Comparison of ENCODE assay signal across 8 cellular contexts in the genomic region with DNA sequence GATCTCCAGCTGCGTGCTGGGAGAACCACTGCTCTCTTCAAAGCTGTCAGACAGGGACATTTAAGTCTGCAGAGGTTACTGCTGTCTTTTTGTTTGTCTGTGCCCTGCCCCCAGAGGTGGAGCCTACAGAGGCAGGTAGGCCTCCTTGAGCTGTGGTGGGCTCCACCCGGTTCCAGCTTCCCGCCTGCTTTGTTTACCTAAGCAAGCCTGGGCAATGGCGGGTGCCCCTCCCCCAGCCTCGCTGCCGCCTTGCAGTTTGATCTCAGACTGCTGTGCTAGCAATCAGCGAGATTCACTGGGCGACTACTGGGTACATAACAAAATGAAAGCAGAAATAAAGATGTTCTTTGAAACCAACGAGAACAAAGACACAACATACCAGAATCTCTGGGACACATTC.
DNase-seq lines count a peak whose midpoint lies in the region; ATAC-seq, FAIRE-seq and TF ChIP-seq lines count a peak whose summit lies in the region.
"Not testable (repeated sequence)": the region's sequence is repeated elsewhere in the genome, so short reads cannot be mapped to it uniquely, and the experiment has no call there.

No MANE protein-coding gene starts in this region.

- in situ Hi-C loops in HepG2 (cut with HindIII; ENCODE audit: extremely low pct_ligation_motif_present, low pct_unique_long_range_greater_than_20kb), result not testable (repeated sequence)

- not testable (repeated sequence) for TF ChIP-seq POLR2A in HepG2 (IDR thresholded peaks at IDR 0.05; ENCODE audit: insufficient read depth in 1 of 2, low read depth in 2 of 2, low read length in 2 of 2); prostate gland (IDR thresholded peaks at IDR 0.05)

- not testable (repeated sequence) for FAIRE-seq in HepG2 (lab: Jason Lieb, UNC)

- not testable (repeated sequence) for H3K4me3 ChIP-seq in endodermal cell (ENCODE audit: low read length); HepG2 (replicated peaks in 1 of 3; ENCODE audit: insufficient read depth in 1 of 3, low read depth in 2 of 3, low read length in 3 of 3); prostate gland

- not testable (repeated sequence) for H3K36me3 ChIP-seq in endodermal cell (ENCODE audit: control insufficient read depth, insufficient read depth, low read length); HepG2 (replicated peaks in 1 of 2; ENCODE audit: control insufficient read depth in 1 of 2, insufficient read depth in 2 of 2, low read length in 2 of 2); prostate gland

- DNase-seq in DMS153 (lab: John Stamatoyannopoulos, UW) (peak; percentile 24), HT-29 (ENCODE audit: low spot score) (peak; percentile 38), NCI-H510A (lab: John Stamatoyannopoulos, UW) (peak; percentile 33), NCI-H748 treated with DMSO at 0.1 percent for 48 hours (lab: John Stamatoyannopoulos, UW) (peak; percentile 24), WTC11 (ENCODE audit: low spot score) (peak; percentile 62), endodermal cell (peak; percentile 75), HepG2 (ENCODE audit: low spot score) (peak; percentile 7), prostate gland (ENCODE audit: low spot score) (peak; percentile 26)

- H3K27me3 Mint-ChIP-seq in WTC11 (ENCODE audit: low read depth); endodermal cell (ENCODE audit: insufficient read depth): not testable (repeated sequence)

- BruUV-seq in HepG2 (replicated peaks; lab: Mats Ljungman, UMichigan), result not testable (repeated sequence)

- TF ChIP-seq RAD21 in HepG2 (CRISPR knock-in tag; IDR thresholded peaks at IDR 0.05), result not testable (repeated sequence)

- intact Hi-C loops in HepG2 (cut with micrococcal nuclease; ENCODE audit: unreplicated experiment); prostate gland (cut with DNase I): not testable (repeated sequence)

- peaks cover 11% of the 10 kb centered on the region for H3K4me1 Mint-ChIP-seq in WTC11
- not testable (repeated sequence) for H3K4me1 Mint-ChIP-seq in endodermal cell

- not testable (repeated sequence) for H2AFZ ChIP-seq in HepG2 (ENCODE audit: low read length)

- H3K9me3 Mint-ChIP-seq in WTC11 (peaks cover 27% of the 10 kb centered on the region), endodermal cell (peaks cover 32% of the 10 kb centered on the region)

- not testable (repeated sequence) for H3K9ac ChIP-seq in endodermal cell (ENCODE audit: extremely low read depth, low read length, poor library complexity, severe bottlenecking); HepG2 (ENCODE audit: insufficient read depth, low read depth, low read length)

- not testable (repeated sequence) for H3K4me1 ChIP-seq in endodermal cell (ENCODE audit: control insufficient read depth, insufficient read depth, low read length); HepG2 (ENCODE audit: insufficient read depth, low read length); prostate gland (replicated peaks)

- H3K36me3 Mint-ChIP-seq in WTC11, result peaks cover 19% of the 10 kb centered on the region
- H3K36me3 Mint-ChIP-seq in endodermal cell (ENCODE audit: low read depth), result not testable (repeated sequence)

- TF ChIP-seq EP300 in HepG2 (IDR thresholded peaks at IDR 0.05; ENCODE audit: low read depth in 2 of 2, low read length in 2 of 2); HepG2 (CRISPR knock-in tag; IDR thresholded peaks at IDR 0.05; ENCODE audit: borderline replicate concordance): not testable (repeated sequence)

- not testable (repeated sequence) for H3K27me3 ChIP-seq in endodermal cell (ENCODE audit: control insufficient read depth, insufficient read depth, low read length, poor library complexity, severe bottlenecking); HepG2 (ENCODE audit: control insufficient read depth in 1 of 2, insufficient read depth in 2 of 2, low read length in 2 of 2); prostate gland (replicated peaks; ENCODE audit: insufficient read depth)

- CTCF ChIA-PET in WTC11 (lab: Charles Lee); HepG2 (lab: Yijun Ruan, JAX; ENCODE audit: low intra/inter-chr PET ratio, low total read pairs): not testable (repeated sequence)

- not testable (repeated sequence) for H3K9me3 ChIP-seq in endodermal cell (ENCODE audit: control insufficient read depth, low read length); HepG2 (ENCODE audit: low read length); prostate gland

- H3K4me3 Mint-ChIP-seq in WTC11 (peak overlapping the region; percentile 55), endodermal cell (peak overlapping the region; percentile 32)

- ATAC-seq in WTC11, HepG2: not testable (repeated sequence)

- not testable (repeated sequence) for H4K20me1 ChIP-seq in HepG2 (ENCODE audit: insufficient read depth, low read length)

- not testable (repeated sequence) for H3K27ac ChIP-seq in endodermal cell (ENCODE audit: low read depth, low read length); HepG2 (ENCODE audit: extremely low read length, insufficient read depth, low read length); prostate gland

- WGBS in endodermal cell (ENCODE audit: insufficient coverage in 1 of 2, insufficient read length in 1 of 2), 2 experiments, result 75% methylated on average over 7 of the region's 9 CpGs; no CpG with 5 or more reads in 1 of the 2 experiments
- WGBS in HepG2 (ENCODE audit: low lambda C conversion rate), result 1% methylated on average over 8 of the region's 9 CpGs
- WGBS in prostate gland, result 31% methylated on average over 9 of the region's 9 CpGs

- H3K27ac Mint-ChIP-seq in WTC11, result peak overlapping the region; percentile 88
- H3K27ac Mint-ChIP-seq in endodermal cell, result peak overlapping the region; percentile 75

- H3K4me2 ChIP-seq in HepG2 (ENCODE audit: low read depth, low read length), result peak overlapping the region; percentile 36; the same call in 1 of the 2 replicates

- POLR2A ChIA-PET in WTC11 (lab: Charles Lee); HepG2 (lab: Yijun Ruan, JAX): not testable (repeated sequence)

- H3K79me2 ChIP-seq in HepG2 (ENCODE audit: insufficient read depth, low read length), result not testable (repeated sequence)

- TF ChIP-seq CTCF in WTC11 (IDR thresholded peaks at IDR 0.05); endodermal cell (conservative IDR thresholded peaks at IDR 0.05); HepG2 (CRISPR knock-in tag; IDR thresholded peaks at IDR 0.05); prostate gland (IDR thresholded peaks at IDR 0.05): not testable (repeated sequence)

TF ChIP-seq in WTC11, 78 proteins besides CTCF, POLR2A, EP300 and RAD21 (continues in another document):
- TF ChIP-seq FOXP1 (CRISPR knock-in tag; IDR thresholded peaks at IDR 0.05; ENCODE audit: borderline replicate concordance) (0 out of 2 replicates have a peak, but pooled peaks have one; percentile 44), ZNF281 (CRISPR knock-in tag; IDR thresholded peaks at IDR 0.05) (peak; percentile 69; the same call in 1 of the 2 replicates), FOXK1 (CRISPR knock-in tag; IDR thresholded peaks at IDR 0.05) (peak; percentile 82; the same call in 1 of the 2 replicates)

TF ChIP-seq in HepG2, 621 proteins besides CTCF, POLR2A, EP300 and RAD21 (continues in another document):
- TF ChIP-seq FOXA1, SOX6 (IDR thresholded peaks at IDR 0.05): not testable (repeated sequence)
- TF ChIP-seq FOXA1 (CRISPR knock-in tag; IDR thresholded peaks at IDR 0.05), result peak; percentile 74
- 0 out of 2 replicates have a peak, but pooled peaks have one; percentile 66 for TF ChIP-seq ZNF292 (CRISPR knock-in tag; IDR thresholded peaks at IDR 0.05; ENCODE audit: borderline replicate concordance, low read depth)
- TF ChIP-seq SALL1 (CRISPR knock-in tag; IDR thresholded peaks at IDR 0.05), result peak; percentile 25; the same call in 1 of the 2 replicates
- TF ChIP-seq SP5 (CRISPR knock-in tag; IDR thresholded peaks at IDR 0.05; ENCODE audit: borderline replicate concordance, low read depth), result peak; percentile 12; the same call in 1 of the 2 replicates
- 0 out of 2 replicates have a peak, but pooled peaks have one; percentile 19 for TF ChIP-seq ZMYM4 (CRISPR knock-in tag; IDR thresholded peaks at IDR 0.05)
- TF ChIP-seq YY1 (IDR thresholded peaks at IDR 0.05; ENCODE audit: insufficient read depth, insufficient replicate concordance, low read depth, low read length), result peak; percentile 35
- 0 out of 2 replicates have a peak, but pooled peaks have one; percentile 15 for TF ChIP-seq ZFP91 (CRISPR knock-in tag; IDR thresholded peaks at IDR 0.05; ENCODE audit: borderline replicate concordance)
- peak; percentile 18; the same call in 1 of the 2 replicates for TF ChIP-seq SOX6 (CRISPR knock-in tag; IDR thresholded peaks at IDR 0.05)

Comparison
In these comparisons a context has a peak if more than half of its experiments do, and no peak if none do; other contexts are left out.
1. DNase-seq: peak in every context shown above with its lines; median percentile 75 in endodermal cell; 62 in WTC11; 38 in HT-29; 33 in NCI-H510A; 26 in prostate gland; 24 in DMS153; 24 in NCI-H748 treated with DMSO at 0.1 percent for 48 hours; 7 in HepG2.